Comparison of ENCODE assay signal across 1 cellular context in the genomic region with DNA sequence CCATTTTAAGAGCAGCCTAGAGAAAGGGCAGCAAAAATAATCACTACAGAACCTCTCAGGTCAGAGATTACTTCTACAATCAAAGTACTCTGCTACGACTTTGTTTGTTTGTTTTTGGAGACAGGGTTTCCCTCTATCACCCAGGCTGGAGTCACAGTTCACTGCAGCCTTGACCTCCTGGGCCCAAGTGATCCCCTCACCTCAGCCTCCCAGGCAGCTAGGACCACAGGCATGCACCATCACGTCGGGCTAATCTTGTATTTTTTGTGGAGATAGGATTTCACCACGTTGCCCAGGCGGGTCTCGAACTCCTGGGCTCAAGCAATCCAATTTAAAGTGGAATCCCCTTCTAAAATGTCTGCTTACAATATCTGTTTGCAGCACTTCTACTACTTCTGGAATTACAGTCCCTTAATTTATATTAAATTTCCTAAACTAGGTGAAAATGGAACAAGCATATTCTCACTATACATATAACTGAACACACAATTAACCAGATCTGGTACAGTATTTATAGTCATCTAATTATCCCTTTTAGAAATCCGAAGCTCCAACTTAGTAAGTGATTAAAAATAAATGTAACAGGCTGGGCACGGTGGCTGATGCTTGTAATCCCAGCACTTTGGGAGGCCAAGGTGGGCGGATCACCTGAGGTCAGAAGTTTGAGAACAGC.
TF ChIP-seq lines count a peak whose summit lies in the region.

No MANE protein-coding gene starts in this region.

TF ChIP-seq in HepG2, 621 proteins besides CTCF, POLR2A, EP300 and RAD21 (continued from another document and continues in another):
- TF ChIP-seq, protein P1, sequence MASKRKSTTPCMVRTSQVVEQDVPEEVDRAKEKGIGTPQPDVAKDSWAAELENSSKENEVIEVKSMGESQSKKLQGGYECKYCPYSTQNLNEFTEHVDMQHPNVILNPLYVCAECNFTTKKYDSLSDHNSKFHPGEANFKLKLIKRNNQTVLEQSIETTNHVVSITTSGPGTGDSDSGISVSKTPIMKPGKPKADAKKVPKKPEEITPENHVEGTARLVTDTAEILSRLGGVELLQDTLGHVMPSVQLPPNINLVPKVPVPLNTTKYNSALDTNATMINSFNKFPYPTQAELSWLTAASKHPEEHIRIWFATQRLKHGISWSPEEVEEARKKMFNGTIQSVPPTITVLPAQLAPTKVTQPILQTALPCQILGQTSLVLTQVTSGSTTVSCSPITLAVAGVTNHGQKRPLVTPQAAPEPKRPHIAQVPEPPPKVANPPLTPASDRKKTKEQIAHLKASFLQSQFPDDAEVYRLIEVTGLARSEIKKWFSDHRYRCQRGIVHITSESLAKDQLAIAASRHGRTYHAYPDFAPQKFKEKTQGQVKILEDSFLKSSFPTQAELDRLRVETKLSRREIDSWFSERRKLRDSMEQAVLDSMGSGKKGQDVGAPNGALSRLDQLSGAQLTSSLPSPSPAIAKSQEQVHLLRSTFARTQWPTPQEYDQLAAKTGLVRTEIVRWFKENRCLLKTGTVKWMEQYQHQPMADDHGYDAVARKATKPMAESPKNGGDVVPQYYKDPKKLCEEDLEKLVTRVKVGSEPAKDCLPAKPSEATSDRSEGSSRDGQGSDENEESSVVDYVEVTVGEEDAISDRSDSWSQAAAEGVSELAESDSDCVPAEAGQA (IDR thresholded peaks at IDR 0.05; ENCODE audit: low read depth) = no peak
- TF ChIP-seq, protein P1 (CRISPR knock-in tag; IDR thresholded peaks at IDR 0.05; ENCODE audit: borderline replicate concordance) = no peak
- peak; percentile 64; the same call in 1 of the 2 replicates for TF ChIP-seq MEF2D (CRISPR knock-in tag; IDR thresholded peaks at IDR 0.05)
- TF ChIP-seq, protein P2, sequence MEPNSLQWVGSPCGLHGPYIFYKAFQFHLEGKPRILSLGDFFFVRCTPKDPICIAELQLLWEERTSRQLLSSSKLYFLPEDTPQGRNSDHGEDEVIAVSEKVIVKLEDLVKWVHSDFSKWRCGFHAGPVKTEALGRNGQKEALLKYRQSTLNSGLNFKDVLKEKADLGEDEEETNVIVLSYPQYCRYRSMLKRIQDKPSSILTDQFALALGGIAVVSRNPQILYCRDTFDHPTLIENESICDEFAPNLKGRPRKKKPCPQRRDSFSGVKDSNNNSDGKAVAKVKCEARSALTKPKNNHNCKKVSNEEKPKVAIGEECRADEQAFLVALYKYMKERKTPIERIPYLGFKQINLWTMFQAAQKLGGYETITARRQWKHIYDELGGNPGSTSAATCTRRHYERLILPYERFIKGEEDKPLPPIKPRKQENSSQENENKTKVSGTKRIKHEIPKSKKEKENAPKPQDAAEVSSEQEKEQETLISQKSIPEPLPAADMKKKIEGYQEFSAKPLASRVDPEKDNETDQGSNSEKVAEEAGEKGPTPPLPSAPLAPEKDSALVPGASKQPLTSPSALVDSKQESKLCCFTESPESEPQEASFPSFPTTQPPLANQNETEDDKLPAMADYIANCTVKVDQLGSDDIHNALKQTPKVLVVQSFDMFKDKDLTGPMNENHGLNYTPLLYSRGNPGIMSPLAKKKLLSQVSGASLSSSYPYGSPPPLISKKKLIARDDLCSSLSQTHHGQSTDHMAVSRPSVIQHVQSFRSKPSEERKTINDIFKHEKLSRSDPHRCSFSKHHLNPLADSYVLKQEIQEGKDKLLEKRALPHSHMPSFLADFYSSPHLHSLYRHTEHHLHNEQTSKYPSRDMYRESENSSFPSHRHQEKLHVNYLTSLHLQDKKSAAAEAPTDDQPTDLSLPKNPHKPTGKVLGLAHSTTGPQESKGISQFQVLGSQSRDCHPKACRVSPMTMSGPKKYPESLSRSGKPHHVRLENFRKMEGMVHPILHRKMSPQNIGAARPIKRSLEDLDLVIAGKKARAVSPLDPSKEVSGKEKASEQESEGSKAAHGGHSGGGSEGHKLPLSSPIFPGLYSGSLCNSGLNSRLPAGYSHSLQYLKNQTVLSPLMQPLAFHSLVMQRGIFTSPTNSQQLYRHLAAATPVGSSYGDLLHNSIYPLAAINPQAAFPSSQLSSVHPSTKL (CRISPR knock-in tag; IDR thresholded peaks at IDR 0.05) = peak; percentile 93
- TF ChIP-seq, protein P3, sequence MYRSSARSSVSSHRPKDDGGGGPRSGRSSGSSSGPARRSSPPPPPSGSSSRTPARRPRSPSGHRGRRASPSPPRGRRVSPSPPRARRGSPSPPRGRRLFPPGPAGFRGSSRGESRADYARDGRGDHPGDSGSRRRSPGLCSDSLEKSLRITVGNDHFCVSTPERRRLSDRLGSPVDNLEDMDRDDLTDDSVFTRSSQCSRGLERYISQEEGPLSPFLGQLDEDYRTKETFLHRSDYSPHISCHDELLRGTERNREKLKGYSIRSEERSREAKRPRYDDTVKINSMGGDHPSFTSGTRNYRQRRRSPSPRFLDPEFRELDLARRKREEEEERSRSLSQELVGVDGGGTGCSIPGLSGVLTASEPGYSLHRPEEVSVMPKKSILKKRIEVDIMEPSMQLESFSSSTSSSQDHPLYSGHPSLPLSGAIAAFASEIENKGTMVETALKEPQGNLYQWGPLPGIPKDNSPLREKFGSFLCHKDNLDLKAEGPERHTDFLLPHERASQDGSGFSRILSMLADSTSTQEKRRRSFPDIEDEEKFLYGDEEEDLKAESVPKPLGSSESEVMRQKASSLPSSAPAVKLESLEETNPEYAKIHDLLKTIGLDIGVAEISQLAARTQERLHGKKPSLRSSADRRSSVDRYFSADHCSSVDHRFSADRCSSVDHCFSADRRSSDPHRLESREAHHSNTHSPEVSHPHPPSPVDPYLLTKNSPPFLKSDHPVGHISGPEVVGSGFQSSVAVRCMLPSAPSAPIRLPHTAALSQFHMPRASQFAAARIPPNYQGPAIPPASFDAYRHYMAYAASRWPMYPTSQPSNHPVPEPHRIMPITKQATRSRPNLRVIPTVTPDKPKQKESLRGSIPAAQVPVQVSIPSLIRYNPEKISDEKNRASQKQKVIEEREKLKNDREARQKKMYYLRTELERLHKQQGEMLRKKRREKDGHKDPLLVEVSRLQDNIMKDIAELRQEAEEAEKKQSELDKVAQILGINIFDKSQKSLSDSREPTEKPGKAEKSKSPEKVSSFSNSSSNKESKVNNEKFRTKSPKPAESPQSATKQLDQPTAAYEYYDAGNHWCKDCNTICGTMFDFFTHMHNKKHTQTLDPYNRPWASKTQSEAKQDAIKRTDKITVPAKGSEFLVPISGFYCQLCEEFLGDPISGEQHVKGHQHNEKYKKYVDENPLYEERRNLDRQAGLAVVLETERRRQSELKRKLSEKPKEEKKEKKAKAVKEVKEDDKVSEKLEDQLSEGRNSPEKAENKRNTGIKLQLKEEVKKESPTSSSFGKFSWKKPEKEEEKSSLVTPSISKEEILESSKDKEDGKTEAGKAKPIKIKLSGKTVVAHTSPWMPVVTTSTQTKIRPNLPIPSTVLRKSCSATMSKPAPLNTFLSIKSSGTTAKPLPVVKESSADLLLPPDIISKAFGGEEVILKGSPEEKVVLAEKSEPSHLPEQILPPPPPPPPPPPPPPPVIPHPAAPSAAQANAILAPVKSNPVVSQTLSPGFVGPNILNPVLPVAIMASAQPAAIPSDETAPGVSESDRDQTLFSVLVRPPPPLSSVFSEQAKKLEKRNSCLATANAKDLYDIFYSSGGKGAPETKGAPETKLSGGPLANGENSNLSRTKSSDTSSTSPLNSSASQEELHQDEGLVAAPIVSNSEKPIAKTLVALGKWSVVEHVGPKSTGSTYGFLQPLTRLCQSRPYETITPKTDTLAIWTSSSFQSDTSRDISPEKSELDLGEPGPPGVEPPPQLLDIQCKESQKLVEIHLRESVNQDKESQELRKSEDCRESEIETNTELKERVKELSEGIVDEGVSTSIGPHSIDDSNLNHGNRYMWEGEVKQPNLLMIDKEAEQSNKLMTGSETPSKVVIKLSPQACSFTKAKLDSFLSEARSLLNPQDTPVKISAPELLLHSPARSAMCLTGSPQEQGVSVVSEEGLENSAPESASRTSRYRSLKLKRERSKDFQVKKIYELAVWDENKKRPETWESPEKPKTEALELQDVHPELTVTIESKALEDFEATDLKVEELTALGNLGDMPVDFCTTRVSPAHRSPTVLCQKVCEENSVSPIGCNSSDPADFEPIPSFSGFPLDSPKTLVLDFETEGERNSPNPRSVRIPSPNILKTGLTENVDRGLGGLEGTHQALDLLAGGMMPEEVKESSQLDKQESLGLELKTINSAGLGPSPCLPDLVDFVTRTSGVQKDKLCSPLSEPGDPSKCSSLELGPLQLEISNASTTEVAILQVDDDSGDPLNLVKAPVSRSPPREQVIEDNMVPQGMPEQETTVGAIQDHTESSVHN (CRISPR knock-in tag; IDR thresholded peaks at IDR 0.05) = no peak
- TF ChIP-seq ZNF614 (CRISPR knock-in tag; IDR thresholded peaks at IDR 0.05; ENCODE audit: borderline replicate concordance) = no peak
- no peak for TF ChIP-seq ZNF572 (CRISPR knock-in tag; IDR thresholded peaks at IDR 0.05)
- TF ChIP-seq TGIF2 (CRISPR knock-in tag; IDR thresholded peaks at IDR 0.05) = no peak
- TF ChIP-seq KDM5B (CRISPR knock-in tag; IDR thresholded peaks at IDR 0.05; ENCODE audit: borderline replicate concordance) = no peak
- no peak for TF ChIP-seq NFYC (CRISPR knock-in tag; IDR thresholded peaks at IDR 0.05)
- TF ChIP-seq PRMT3 (CRISPR knock-in tag; IDR thresholded peaks at IDR 0.05; ENCODE audit: borderline replicate concordance, low read depth) = no peak
- TF ChIP-seq, protein P4, sequence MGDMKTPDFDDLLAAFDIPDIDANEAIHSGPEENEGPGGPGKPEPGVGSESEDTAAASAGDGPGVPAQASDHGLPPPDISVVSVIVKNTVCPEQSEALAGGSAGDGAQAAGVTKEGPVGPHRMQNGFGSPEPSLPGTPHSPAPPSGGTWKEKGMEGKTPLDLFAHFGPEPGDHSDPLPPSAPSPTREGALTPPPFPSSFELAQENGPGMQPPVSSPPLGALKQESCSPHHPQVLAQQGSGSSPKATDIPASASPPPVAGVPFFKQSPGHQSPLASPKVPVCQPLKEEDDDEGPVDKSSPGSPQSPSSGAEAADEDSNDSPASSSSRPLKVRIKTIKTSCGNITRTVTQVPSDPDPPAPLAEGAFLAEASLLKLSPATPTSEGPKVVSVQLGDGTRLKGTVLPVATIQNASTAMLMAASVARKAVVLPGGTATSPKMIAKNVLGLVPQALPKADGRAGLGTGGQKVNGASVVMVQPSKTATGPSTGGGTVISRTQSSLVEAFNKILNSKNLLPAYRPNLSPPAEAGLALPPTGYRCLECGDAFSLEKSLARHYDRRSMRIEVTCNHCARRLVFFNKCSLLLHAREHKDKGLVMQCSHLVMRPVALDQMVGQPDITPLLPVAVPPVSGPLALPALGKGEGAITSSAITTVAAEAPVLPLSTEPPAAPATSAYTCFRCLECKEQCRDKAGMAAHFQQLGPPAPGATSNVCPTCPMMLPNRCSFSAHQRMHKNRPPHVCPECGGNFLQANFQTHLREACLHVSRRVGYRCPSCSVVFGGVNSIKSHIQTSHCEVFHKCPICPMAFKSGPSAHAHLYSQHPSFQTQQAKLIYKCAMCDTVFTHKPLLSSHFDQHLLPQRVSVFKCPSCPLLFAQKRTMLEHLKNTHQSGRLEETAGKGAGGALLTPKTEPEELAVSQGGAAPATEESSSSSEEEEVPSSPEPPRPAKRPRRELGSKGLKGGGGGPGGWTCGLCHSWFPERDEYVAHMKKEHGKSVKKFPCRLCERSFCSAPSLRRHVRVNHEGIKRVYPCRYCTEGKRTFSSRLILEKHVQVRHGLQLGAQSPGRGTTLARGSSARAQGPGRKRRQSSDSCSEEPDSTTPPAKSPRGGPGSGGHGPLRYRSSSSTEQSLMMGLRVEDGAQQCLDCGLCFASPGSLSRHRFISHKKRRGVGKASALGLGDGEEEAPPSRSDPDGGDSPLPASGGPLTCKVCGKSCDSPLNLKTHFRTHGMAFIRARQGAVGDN (CRISPR knock-in tag; IDR thresholded peaks at IDR 0.05) = peak; percentile 45; the same call in 1 of the 2 replicates
- TF ChIP-seq ZNF326 (CRISPR knock-in tag; IDR thresholded peaks at IDR 0.05; ENCODE audit: borderline replicate concordance) = no peak
- no peak for TF ChIP-seq ZFP41 (CRISPR knock-in tag; IDR thresholded peaks at IDR 0.05; ENCODE audit: borderline replicate concordance)
- TF ChIP-seq HNRNPK (IDR thresholded peaks at IDR 0.05; ENCODE audit: low read depth, low read length, poor library complexity, severe bottlenecking) = no peak
- peak; percentile 55 for TF ChIP-seq TCF7 (IDR thresholded peaks at IDR 0.05; ENCODE audit: low read depth)
- TF ChIP-seq, protein P5, sequence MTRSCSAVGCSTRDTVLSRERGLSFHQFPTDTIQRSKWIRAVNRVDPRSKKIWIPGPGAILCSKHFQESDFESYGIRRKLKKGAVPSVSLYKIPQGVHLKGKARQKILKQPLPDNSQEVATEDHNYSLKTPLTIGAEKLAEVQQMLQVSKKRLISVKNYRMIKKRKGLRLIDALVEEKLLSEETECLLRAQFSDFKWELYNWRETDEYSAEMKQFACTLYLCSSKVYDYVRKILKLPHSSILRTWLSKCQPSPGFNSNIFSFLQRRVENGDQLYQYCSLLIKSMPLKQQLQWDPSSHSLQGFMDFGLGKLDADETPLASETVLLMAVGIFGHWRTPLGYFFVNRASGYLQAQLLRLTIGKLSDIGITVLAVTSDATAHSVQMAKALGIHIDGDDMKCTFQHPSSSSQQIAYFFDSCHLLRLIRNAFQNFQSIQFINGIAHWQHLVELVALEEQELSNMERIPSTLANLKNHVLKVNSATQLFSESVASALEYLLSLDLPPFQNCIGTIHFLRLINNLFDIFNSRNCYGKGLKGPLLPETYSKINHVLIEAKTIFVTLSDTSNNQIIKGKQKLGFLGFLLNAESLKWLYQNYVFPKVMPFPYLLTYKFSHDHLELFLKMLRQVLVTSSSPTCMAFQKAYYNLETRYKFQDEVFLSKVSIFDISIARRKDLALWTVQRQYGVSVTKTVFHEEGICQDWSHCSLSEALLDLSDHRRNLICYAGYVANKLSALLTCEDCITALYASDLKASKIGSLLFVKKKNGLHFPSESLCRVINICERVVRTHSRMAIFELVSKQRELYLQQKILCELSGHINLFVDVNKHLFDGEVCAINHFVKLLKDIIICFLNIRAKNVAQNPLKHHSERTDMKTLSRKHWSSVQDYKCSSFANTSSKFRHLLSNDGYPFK (CRISPR knock-in tag; IDR thresholded peaks at IDR 0.05; ENCODE audit: borderline replicate concordance) = no peak
- peak; percentile 70 for TF ChIP-seq ZSCAN21 (CRISPR knock-in tag; IDR thresholded peaks at IDR 0.05; ENCODE audit: borderline replicate concordance)
- no peak for TF ChIP-seq ZNF878 (CRISPR knock-in tag; IDR thresholded peaks at IDR 0.05)
- TF ChIP-seq, protein P6, sequence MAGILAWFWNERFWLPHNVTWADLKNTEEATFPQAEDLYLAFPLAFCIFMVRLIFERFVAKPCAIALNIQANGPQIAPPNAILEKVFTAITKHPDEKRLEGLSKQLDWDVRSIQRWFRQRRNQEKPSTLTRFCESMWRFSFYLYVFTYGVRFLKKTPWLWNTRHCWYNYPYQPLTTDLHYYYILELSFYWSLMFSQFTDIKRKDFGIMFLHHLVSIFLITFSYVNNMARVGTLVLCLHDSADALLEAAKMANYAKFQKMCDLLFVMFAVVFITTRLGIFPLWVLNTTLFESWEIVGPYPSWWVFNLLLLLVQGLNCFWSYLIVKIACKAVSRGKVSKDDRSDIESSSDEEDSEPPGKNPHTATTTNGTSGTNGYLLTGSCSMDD (CRISPR knock-in tag; IDR thresholded peaks at IDR 0.05) = no peak
